ENCODE assay signal across 17 cellular contexts in genomic region chr9:136793063-136793946, GRCh38. TPM values are rescaled to one million over a fixed set of nuclear protein-coding genes. Genes with fewer than 3 reads are reported as not detected.
DNase-seq lines count a peak whose midpoint lies in the region; ATAC-seq and TF ChIP-seq lines count a peak whose summit lies in the region.
"Had no signal": no experiment of that assay in that cellular context is flagged by ENCODE, and none has a peak within 500 bp of the region (broad histone marks: within the 10 kb centered on the region; RNA-seq: fewer than 3 reads in every experiment).

No MANE protein-coding gene starts in this region.

- peaks cover 75% of the 10 kb centered on the region for H3K4me1 ChIP-seq in left ventricle myocardium inferior
- H3K4me1 ChIP-seq in right atrium auricular region: peaks cover 0 to 65% of the 10 kb centered on the region in 2 donors
- H3K4me1 ChIP-seq in foreskin keratinocyte: peaks cover 3% of the 10 kb centered on the region

- H3K9me3 ChIP-seq in left ventricle myocardium inferior (replicated peaks) (no peaks in the 10 kb centered on the region), right atrium auricular region (no peaks in the 10 kb centered on the region)
- H3K9me3 ChIP-seq: ovary had no signal

- peak overlapping the region; percentile 99 for H3K27ac ChIP-seq in left ventricle myocardium inferior (replicated peaks)
- H3K27ac ChIP-seq in right atrium auricular region: no peak overlapping the region
- no peak overlapping the region for H3K27ac ChIP-seq in foreskin keratinocyte
- H3K27ac ChIP-seq in substantia nigra (ENCODE audit: low read depth, low read length, poor library complexity, severe bottlenecking): no peak overlapping the region
- H3K27ac ChIP-seq: ovary had no signal

- H3K36me3 ChIP-seq in left ventricle myocardium inferior (peaks cover 11% of the 10 kb centered on the region), right atrium auricular region (no peaks in the 10 kb centered on the region)
- H3K36me3 ChIP-seq: ovary had no signal

- ATAC-seq in GM18909 (IDR thresholded peaks at IDR 0.05; ENCODE audit: poor library complexity, unreplicated experiment) (no peak), foreskin keratinocyte (no peak)
- ATAC-seq: activated naive CD4-positive, alpha-beta T cell treated with anti-CD3 and anti-CD28 coated beads, Interleukin-2, amount 50 U/mL, for 72 hours had no signal

- H3K27me3 ChIP-seq in left ventricle myocardium inferior (ENCODE audit: low read depth) (peaks cover 9% of the 10 kb centered on the region), right atrium auricular region (no peaks in the 10 kb centered on the region), foreskin keratinocyte (peaks cover 24% of the 10 kb centered on the region)
- H3K27me3 ChIP-seq: ovary had no signal

- no peak for TF ChIP-seq CTCF in left ventricle myocardium inferior (IDR thresholded peaks at IDR 0.05; ENCODE audit: borderline replicate concordance)
- TF ChIP-seq CTCF in right atrium auricular region (IDR thresholded peaks at IDR 0.05): no peak
- no peak for TF ChIP-seq CTCF in foreskin keratinocyte (conservative IDR thresholded peaks at IDR 0.05)

- intact Hi-C loops in left ventricle myocardium inferior (cut with micrococcal nuclease): no loop called here

- DNase-seq in left ventricle myocardium inferior: no peak
- no peak for DNase-seq in right atrium auricular region (ENCODE audit: low spot score)
- DNase-seq in SK-MEL-5 (ENCODE audit: low read depth, low spot score): peak; percentile 54
- peak; percentile 21 for DNase-seq in iris pigment epithelial cell (ENCODE audit: low read depth)
- DNase-seq in ACHN: no peak
- no peak for DNase-seq in foreskin keratinocyte
- DNase-seq in substantia nigra (lab: John Stamatoyannopoulos, UW): no peak
- DNase-seq: activated CD4-positive, alpha-beta T cell treated with anti-CD3 and anti-CD28 coated beads, Interleukin-2, amount 50 U/mL, for 48 hours; dermis blood vessel endothelial cell; foreskin melanocyte; kidney glomerular epithelial cell; NCI-H1092 treated with DMSO at 0.1 percent for 48 hours; stimulated activated CD8-positive, alpha-beta memory T cell treated with anti-CD3 and anti-CD28 coated beads, Interleukin-4, amount 100 ng/mL, for 48 hours had no signal

- in situ Hi-C loops in SK-MEL-5 (cut with HindIII; ENCODE audit: low pct_unique_long_range_greater_than_20kb, low sequenced_read_pairs) (no loop called here), ACHN (cut with HindIII; ENCODE audit: low pct_ligation_motif_present, low pct_unique_long_range_greater_than_20kb, low sequenced_read_pairs) (no loop called here)

- no peak overlapping the region for H3K4me3 ChIP-seq in left ventricle myocardium inferior
- H3K4me3 ChIP-seq in right atrium auricular region: no peak overlapping the region
- H3K4me3 ChIP-seq: ovary had no signal

RNA-seq across cellular contexts. Expression of gene TMEM141, which starts 2.2 kb away (rescaled TPM):
- total RNA-seq in left ventricle myocardium inferior (71.4 TPM), right atrium auricular region (100 to 1,000 TPM; 123 to 148 TPM), foreskin keratinocyte (107 and 108 TPM in 2 replicates)
- total RNA-seq in SK-MEL-5 (2014; rRNA removed; shearing (Covaris generic)): 47.1 and 50.8 TPM in 2 replicates
- polyA plus RNA-seq in SK-MEL-5 (2015; cell fraction: cytosol; rRNA removed): 62.0 and 81.0 TPM in 2 replicates
- 22.1 and 73.1 TPM in 2 replicates for polyA plus RNA-seq in SK-MEL-5 (2015; cell fraction: nucleus; rRNA removed)
- polyA plus RNA-seq in foreskin keratinocyte: 175 and 181 TPM in 2 replicates

RNA-seq across cellular contexts. Expression of gene CCDC183, which starts 2.8 kb away (rescaled TPM):
- 2.1 TPM for total RNA-seq in left ventricle myocardium inferior
- total RNA-seq in right atrium auricular region: 1 to 10 TPM; 2.3 to 2.5 TPM
- total RNA-seq in SK-MEL-5 (2014; rRNA removed; shearing (Covaris generic)): 0.08 and 0.42 TPM in 2 replicates
- polyA plus RNA-seq in SK-MEL-5 (2015; cell fraction: cytosol; rRNA removed): 0.32 TPM in 1 of 2 replicates, not detected in the other
- polyA plus RNA-seq in SK-MEL-5 (2015; cell fraction: nucleus; rRNA removed): 2.2 TPM in 1 of 2 replicates, not detected in the other
- total RNA-seq in foreskin keratinocyte: not detected in 2 replicates
- 0.06 TPM in 1 of 2 replicates, not detected in the other for polyA plus RNA-seq in foreskin keratinocyte
- total RNA-seq: HT1080 had no signal

RNA-seq across cellular contexts. Expression of gene RABL6, which starts 14.4 kb away (rescaled TPM):
- 64.1 TPM for total RNA-seq in left ventricle myocardium inferior
- 10 to 100 TPM; 48.4 to 61.7 TPM for total RNA-seq in right atrium auricular region
- total RNA-seq in SK-MEL-5 (2014; rRNA removed; shearing (Covaris generic)): 57.4 and 62.6 TPM in 2 replicates
- polyA plus RNA-seq in SK-MEL-5 (2015; cell fraction: cytosol; rRNA removed): 72.1 and 117 TPM in 2 replicates
- 105 and 123 TPM in 2 replicates for polyA plus RNA-seq in SK-MEL-5 (2015; cell fraction: nucleus; rRNA removed)
- 91.8 and 98.4 TPM in 2 replicates for total RNA-seq in foreskin keratinocyte
- 84.6 and 87.2 TPM in 2 replicates for polyA plus RNA-seq in foreskin keratinocyte

RNA-seq across cellular contexts. Expression of gene LCN15, which starts 29.0 kb away (rescaled TPM):
- total RNA-seq in left ventricle myocardium inferior: 0.41 TPM
- total RNA-seq in right atrium auricular region: 1 to 10 TPM in 1 of 2 donors, under 1 TPM in 1; 0.63 to 1.4 TPM
- 0.05 and 0.21 TPM in 2 replicates for total RNA-seq in SK-MEL-5 (2014; rRNA removed; shearing (Covaris generic))
- polyA plus RNA-seq in SK-MEL-5 (2015; cell fraction: cytosol; rRNA removed): 0.11 TPM in 1 of 2 replicates, not detected in the other
- 0.07 TPM in 1 of 2 replicates, not detected in the other for polyA plus RNA-seq in SK-MEL-5 (2015; cell fraction: nucleus; rRNA removed)
- not detected in 2 replicates for total RNA-seq in foreskin keratinocyte
- polyA plus RNA-seq in foreskin keratinocyte: not detected in 2 replicates
- total RNA-seq: activated naive CD4-positive, alpha-beta T cell treated with anti-CD3 and anti-CD28 coated beads, Interleukin-2, amount 50 U/mL, for 72 hours; dermis blood vessel endothelial cell; HT1080; ovary had no signal
- polyA plus RNA-seq: ovary had no signal

RNA-seq across cellular contexts. Expression of gene LCN8, which starts 35.3 kb away (rescaled TPM):
- total RNA-seq in left ventricle myocardium inferior (not detected), right atrium auricular region (not detected), foreskin keratinocyte (not detected in 2 replicates)
- not detected in 2 replicates for total RNA-seq in SK-MEL-5 (2014; rRNA removed; shearing (Covaris generic))
- polyA plus RNA-seq in SK-MEL-5 (2015; cell fraction: cytosol; rRNA removed): not detected in 2 replicates
- polyA plus RNA-seq in SK-MEL-5 (2015; cell fraction: nucleus; rRNA removed): not detected in 2 replicates
- not detected in 2 replicates for polyA plus RNA-seq in foreskin keratinocyte
- total RNA-seq: activated naive CD4-positive, alpha-beta T cell treated with anti-CD3 and anti-CD28 coated beads, Interleukin-2, amount 50 U/mL, for 72 hours; dermis blood vessel endothelial cell; HT1080 had no signal

Comparison
In these comparisons a context has a peak if more than half of its experiments do, and no peak if none do; other contexts are left out.
1. DNase-seq: peak in SK-MEL-5 (single experiment) and iris pigment epithelial cell (single experiment); none in left ventricle myocardium inferior (single experiment), right atrium auricular region (single experiment), ACHN (single experiment), foreskin keratinocyte (0 of 2) and substantia nigra (0 of 49).